Comparison of ENCODE assay signal across 8 cellular contexts in the genomic region with DNA sequence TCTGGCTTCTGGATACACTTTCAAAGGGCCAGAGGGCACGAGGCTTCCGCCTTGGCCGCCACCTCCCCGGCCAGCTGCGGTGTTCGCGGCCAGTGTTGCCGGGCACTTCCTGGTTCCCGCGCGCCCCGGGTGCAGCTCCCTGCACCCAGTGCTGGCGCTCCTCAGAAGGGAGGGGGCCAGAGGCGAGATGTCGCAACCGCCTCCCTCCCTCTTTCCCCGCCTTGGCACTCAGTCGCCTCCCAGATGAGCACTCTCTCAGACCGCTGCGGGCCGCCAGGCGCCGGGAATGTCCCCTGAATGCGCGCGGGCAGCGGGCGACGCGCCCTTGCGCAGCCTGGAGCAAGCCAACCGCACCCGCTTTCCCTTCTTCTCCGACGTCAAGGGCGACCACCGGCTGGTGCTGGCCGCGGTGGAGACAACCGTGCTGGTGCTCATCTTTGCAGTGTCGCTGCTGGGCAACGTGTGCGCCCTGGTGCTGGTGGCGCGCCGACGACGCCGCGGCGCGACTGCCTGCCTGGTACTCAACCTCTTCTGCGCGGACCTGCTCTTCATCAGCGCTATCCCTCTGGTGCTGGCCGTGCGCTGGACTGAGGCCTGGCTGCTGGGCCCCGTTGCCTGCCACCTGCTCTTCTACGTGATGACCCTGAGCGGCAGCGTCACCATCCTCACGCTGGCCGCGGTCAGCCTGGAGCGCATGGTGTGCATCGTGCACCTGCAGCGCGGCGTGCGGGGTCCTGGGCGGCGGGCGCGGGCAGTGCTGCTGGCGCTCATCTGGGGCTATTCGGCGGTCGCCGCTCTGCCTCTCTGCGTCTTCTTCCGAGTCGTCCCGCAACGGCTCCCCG.
DNase-seq lines count a peak whose midpoint lies in the region; ATAC-seq and TF ChIP-seq lines count a peak whose summit lies in the region.

A gene (plus strand): TSS at position 231 of the 842 bp plus-strand sequence. CDS start 56 bp downstream, at position 287.

- H3K36me3 Mint-ChIP-seq in stimulated activated effector memory CD8-positive, alpha-beta T cell treated with anti-CD3 and anti-CD28 coated beads, Interleukin-12 subunit alpha, Interleukin-12 subunit beta, amount 100 ng/mL, for 72 hours = no peaks in the 10 kb centered on the region

- peak within 1 kb of the TSS; percentile 28 for H2AFZ ChIP-seq in parathyroid adenoma

- no peaks in the 10 kb centered on the region for H3K4me1 ChIP-seq in parathyroid adenoma

- DNase-seq in DMS53 (lab: John Stamatoyannopoulos, UW) (peak; percentile 82), NCI-H69 (lab: John Stamatoyannopoulos, UW) (peak; percentile 47), glomerular visceral epithelial cell (ENCODE audit: extremely low spot score) (peak; percentile 25), cerebellar nuclear complex (lab: John Stamatoyannopoulos, UW) (no peak), inferior parietal cortex (ENCODE audit: extremely low spot score) (no peak), NK-92 (lab: John Stamatoyannopoulos, UW; ENCODE audit: unreplicated experiment) (no peak)
- DNase-seq in stimulated activated effector memory CD8-positive, alpha-beta T cell treated with anti-CD3 and anti-CD28 coated beads, Interleukin-12 subunit alpha, Interleukin-12 subunit beta, amount 100 ng/mL, for 72 hours (ENCODE audit: low spot score in 2 of 2) = no peak

- H3K4me3 Mint-ChIP-seq in stimulated activated effector memory CD8-positive, alpha-beta T cell treated with anti-CD3 and anti-CD28 coated beads, Interleukin-12 subunit alpha, Interleukin-12 subunit beta, amount 100 ng/mL, for 72 hours = no peak within 1 kb of the TSS

- H3K4me2 ChIP-seq in parathyroid adenoma (ENCODE audit: low read length) = no peak within 1 kb of the TSS

- H3K27me3 ChIP-seq in parathyroid adenoma (ENCODE audit: control insufficient read depth, insufficient read depth, low read length) = no peaks in the 10 kb centered on the region

- H3K79me2 ChIP-seq in parathyroid adenoma = no peaks in the 10 kb centered on the region

- H3K4me1 Mint-ChIP-seq in stimulated activated effector memory CD8-positive, alpha-beta T cell treated with anti-CD3 and anti-CD28 coated beads, Interleukin-12 subunit alpha, Interleukin-12 subunit beta, amount 100 ng/mL, for 72 hours = peaks cover 10% of the 10 kb centered on the region

- H3K9me3 Mint-ChIP-seq in stimulated activated effector memory CD8-positive, alpha-beta T cell treated with anti-CD3 and anti-CD28 coated beads, Interleukin-12 subunit alpha, Interleukin-12 subunit beta, amount 100 ng/mL, for 72 hours = no peaks in the 10 kb centered on the region

- H3K9ac ChIP-seq in parathyroid adenoma = no peak within 1 kb of the TSS

- no peaks in the 10 kb centered on the region for H3K36me3 ChIP-seq in parathyroid adenoma (ENCODE audit: control insufficient read depth, insufficient read depth, low read length)

- no peaks in the 10 kb centered on the region for H3K9me3 ChIP-seq in parathyroid adenoma (ENCODE audit: control insufficient read depth, low read length)

- H3K27ac Mint-ChIP-seq in stimulated activated effector memory CD8-positive, alpha-beta T cell treated with anti-CD3 and anti-CD28 coated beads, Interleukin-12 subunit alpha, Interleukin-12 subunit beta, amount 100 ng/mL, for 72 hours = no peak within 1 kb of the TSS

- no peak for ATAC-seq in stimulated activated effector memory CD8-positive, alpha-beta T cell treated with anti-CD3 and anti-CD28 coated beads, Interleukin-12 subunit alpha, Interleukin-12 subunit beta, amount 100 ng/mL, for 72 hours

- H3K4me3 ChIP-seq in parathyroid adenoma (ENCODE audit: low read depth, low read length) = no peak within 1 kb of the TSS

- TF ChIP-seq CTCF in parathyroid adenoma (IDR thresholded peaks at IDR 0.05) = no peak

- no peak within 1 kb of the TSS for H3K27ac ChIP-seq in parathyroid adenoma

Comparison
In these comparisons a context has a peak if more than half of its experiments do, and no peak if none do; other contexts are left out.
1. DNase-seq: peak in DMS53 (single experiment), NCI-H69 (single experiment) and glomerular visceral epithelial cell (single experiment); none in cerebellar nuclear complex (0 of 2), inferior parietal cortex (single experiment), stimulated activated effector memory CD8-positive, alpha-beta T cell treated with anti-CD3 and anti-CD28 coated beads, Interleukin-12 subunit alpha, Interleukin-12 subunit beta, amount 100 ng/mL, for 72 hours (0 of 2) and NK-92 (single experiment).